Comparison of ENCODE assay signal across 24 cellular contexts in the genomic region with DNA sequence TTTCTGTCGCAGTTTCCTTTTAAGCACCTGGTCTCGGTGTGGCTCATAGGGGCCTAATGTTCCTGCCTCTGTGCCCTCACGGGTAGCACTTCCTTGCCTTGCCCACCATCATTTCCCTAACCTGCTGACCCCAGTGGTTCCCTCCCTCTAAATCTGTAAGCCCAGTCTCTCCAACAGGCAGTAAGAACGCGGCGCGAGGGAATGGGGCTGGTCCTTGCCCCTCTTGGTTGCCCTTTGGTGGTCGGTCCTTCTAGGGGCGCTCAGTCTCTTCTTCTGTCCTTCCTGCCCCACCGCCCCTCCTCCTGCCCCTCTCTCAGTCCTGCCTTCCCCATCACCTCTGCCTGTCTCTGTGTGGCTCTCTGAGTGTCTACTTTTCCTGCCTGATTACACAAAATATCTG. TPM values are rescaled to one million over a fixed set of nuclear protein-coding genes. Genes with fewer than 3 reads are reported as not detected.
DNase-seq lines count a peak whose midpoint lies in the region; ATAC-seq, FAIRE-seq and TF ChIP-seq lines count a peak whose summit lies in the region.
"Had no signal": no experiment of that assay in that cellular context is flagged by ENCODE, and none has a peak within 500 bp of the region (broad histone marks: within the 10 kb centered on the region; RNA-seq: fewer than 3 reads in every experiment).

No MANE protein-coding gene starts in this region.

- H3K23me2 ChIP-seq in H1 (ENCODE audit: low read depth, low read length): peaks cover 8% of the 10 kb centered on the region; the same call in 1 of the 2 replicates

- H4K91ac ChIP-seq in H1 (replicated peaks; ENCODE audit: insufficient read length, low read length): no peak overlapping the region
- no peak overlapping the region for H4K91ac ChIP-seq in neuronal stem cell (ENCODE audit: low read depth, low read length, poor library complexity)

- CTCF ChIA-PET in H1 (lab: Charles Lee; ENCODE audit: partially characterized antibody): interaction anchor here (1.0 kb wide), 1 partner anchor 10 kb away, joined by 3 read pairs; no protein-coding TSS in a partner anchor

- no peak overlapping the region for H4K5ac ChIP-seq in H1 (ENCODE audit: insufficient read length, low read depth, low read length)

- H3K14ac ChIP-seq in H1 (ENCODE audit: insufficient read length) (no peak overlapping the region), neuronal stem cell (ENCODE audit: low read length) (no peak overlapping the region)

- H3K27me3 ChIP-seq in H1 (replicated peaks in 1 of 4; ENCODE audit: control insufficient read depth in 3 of 4, extremely low read depth in 1 of 4, insufficient read depth in 3 of 4, low read length in 3 of 4): no peaks in the 10 kb centered on the region
- H3K27me3 ChIP-seq in neuronal stem cell (ENCODE audit: control insufficient read depth in 3 of 3, insufficient read depth in 3 of 3, low read depth in 1 of 3, low read length in 3 of 3): peaks cover 0 to 2% (median 0%) of the 10 kb centered on the region in 3 experiments
- H3K27me3 ChIP-seq: BLaER1 had no signal

- H3K4ac ChIP-seq in H1 (replicated peaks; ENCODE audit: insufficient read length, low read depth, low read length) (no peak overlapping the region), neuronal stem cell (ENCODE audit: low read length) (no peak overlapping the region)

- TF ChIP-seq CTCF in H1 (IDR thresholded peaks at IDR 0.05; ENCODE audit: control extremely low read depth in 1 of 3, insufficient read depth in 1 of 3, low read depth in 1 of 3, low read length in 3 of 3): no peak

- H3K36me3 ChIP-seq in H1 (ENCODE audit: control insufficient read depth in 2 of 4, insufficient read depth in 4 of 4, low read length in 3 of 4) (no peaks in the 10 kb centered on the region), neuronal stem cell (replicated peaks in 1 of 2; ENCODE audit: control insufficient read depth in 2 of 2, insufficient read depth in 2 of 2, low read length in 2 of 2) (no peaks in the 10 kb centered on the region)
- H3K36me3 ChIP-seq: BE2C, BLaER1 had no signal

- H2BK5ac ChIP-seq in H1 (ENCODE audit: low read depth, low read length): no peak overlapping the region
- no peak overlapping the region for H2BK5ac ChIP-seq in neuronal stem cell (ENCODE audit: low read length)

- H3K4me2 ChIP-seq in H1 (ENCODE audit: insufficient read depth in 1 of 2, low read depth in 2 of 2, low read length in 2 of 2) (no peak overlapping the region), neuronal stem cell (ENCODE audit: insufficient read depth, low read length, poor library complexity, severe bottlenecking) (no peak overlapping the region)
- H3K4me2 ChIP-seq: BLaER1 had no signal

- H3K79me1 ChIP-seq in H1 (ENCODE audit: low read depth, low read length) (no peaks in the 10 kb centered on the region), neuronal stem cell (ENCODE audit: low read depth, low read length) (no peaks in the 10 kb centered on the region)

- no peak for TF ChIP-seq EP300 in H1 (IDR thresholded peaks at IDR 0.05; ENCODE audit: borderline replicate concordance in 1 of 2, low read depth in 2 of 2, low read length in 2 of 2)

- POLR2A ChIA-PET in H1 (lab: Charles Lee; ENCODE audit: partially characterized antibody): no interaction called here

- no peaks in the 10 kb centered on the region for H3K9me3 ChIP-seq in H1 (ENCODE audit: insufficient read depth in 2 of 2, low read depth in 1 of 2, low read length in 1 of 2)
- H3K9me3 ChIP-seq in neuronal stem cell (replicated peaks in 1 of 2; ENCODE audit: control insufficient read depth in 2 of 2, insufficient read depth in 1 of 2, low read depth in 1 of 2, low read length in 2 of 2): peaks cover 0 to 4% of the 10 kb centered on the region in 2 donors
- H3K9me3 ChIP-seq: BE2C, BLaER1 had no signal

- H3K4me1 ChIP-seq in H1 (replicated peaks in 1 of 4; ENCODE audit: control insufficient read depth in 3 of 4, insufficient read depth in 4 of 4, low read length in 3 of 4): 0 out of 7 replicates have a peak, but pooled peaks cover 0 to 4% (median 0%) of the 10 kb centered on the region in 4 experiments
- H3K4me1 ChIP-seq in neuronal stem cell (ENCODE audit: control insufficient read depth in 2 of 2, insufficient read depth in 1 of 2, low read depth in 1 of 2, low read length in 2 of 2): peaks cover 0 to 5% of the 10 kb centered on the region in 2 donors
- H3K4me1 ChIP-seq: BE2C, BLaER1 had no signal

- H2BK20ac ChIP-seq in H1 (ENCODE audit: low read length): no peak overlapping the region

- no peak overlapping the region for H2BK120ac ChIP-seq in H1 (replicated peaks; ENCODE audit: low read depth, low read length)
- no peak overlapping the region for H2BK120ac ChIP-seq in neuronal stem cell (ENCODE audit: low read depth, low read length)

- no peak overlapping the region for H2BK12ac ChIP-seq in H1 (ENCODE audit: low read depth, low read length)
- H2BK12ac ChIP-seq in neuronal stem cell (ENCODE audit: low read length): no peak overlapping the region

- no peaks in the 10 kb centered on the region for H3K79me2 ChIP-seq in H1 (ENCODE audit: control insufficient read depth in 1 of 2, insufficient read depth in 2 of 2, low read length in 2 of 2)

- no peak overlapping the region for H3K23ac ChIP-seq in H1 (ENCODE audit: insufficient read length)
- no peak overlapping the region for H3K23ac ChIP-seq in neuronal stem cell (ENCODE audit: low read depth, low read length, poor library complexity)

- H3K27ac ChIP-seq in H1 (ENCODE audit: low read depth, low read length): no peak overlapping the region
- H3K27ac ChIP-seq in neuronal stem cell (replicated peaks; ENCODE audit: low read length): no peak overlapping the region
- H3K27ac ChIP-seq: BLaER1 had no signal

- H3K4me3 ChIP-seq in H1 (ENCODE audit: extremely low read depth in 1 of 4, insufficient read depth in 2 of 4, low read depth in 3 of 4, low read length in 4 of 4): no peak overlapping the region
- H3K4me3 ChIP-seq in neuronal stem cell (ENCODE audit: low read length in 2 of 2): no peak overlapping the region
- H3K4me3 ChIP-seq: BLaER1 had no signal

- TF ChIP-seq POLR2A in H1 (IDR thresholded peaks at IDR 0.05; ENCODE audit: control extremely low read depth in 1 of 2, low read depth in 2 of 2, low read length in 2 of 2): no peak

- H4K20me1 ChIP-seq in H1 (replicated peaks in 1 of 2; ENCODE audit: control insufficient read depth in 1 of 2, insufficient read depth in 2 of 2, low read length in 2 of 2): peaks cover 0 to 2% of the 10 kb centered on the region in 2 experiments
- H4K20me1 ChIP-seq: BLaER1 had no signal

- no peak overlapping the region for H3K56ac ChIP-seq in H1 (replicated peaks; ENCODE audit: insufficient read length, low read depth, low read length)

- no peak for ATAC-seq in HG02642 (IDR thresholded peaks at IDR 0.05; ENCODE audit: poor library complexity, unreplicated experiment)

- H2AFZ ChIP-seq in H1 (ENCODE audit: low read length) (no peak overlapping the region), neuronal stem cell (ENCODE audit: low read length) (no peak overlapping the region)

- WGBS in H1 (ENCODE audit: extremely low coverage in 1 of 2, insufficient coverage in 1 of 2, insufficient read length in 1 of 2, insufficient replicate concordance in 2 of 2, low coverage in 1 of 2, low lambda C conversion rate in 2 of 2, missing lambda C conversion rate in 1 of 2), 2 experiments: 90% methylated on average over 9 of the region's 10 CpGs; no CpG with 5 or more reads in 1 of the 2 experiments
- no CpG with 5 or more reads among the region's 10 CpGs for WGBS in neuronal stem cell (ENCODE audit: extremely low coverage in 2 of 2, insufficient read length in 2 of 2, insufficient replicate concordance in 1 of 2), 2 donors

- H3K18ac ChIP-seq in H1 (ENCODE audit: extremely low read depth, low read length) (no peak overlapping the region), neuronal stem cell (ENCODE audit: low read length) (peak overlapping the region; percentile 25)

- DNase-seq in H1 (ENCODE audit: low read depth in 1 of 2, low spot score in 2 of 2) (no peak), neuronal stem cell (ENCODE audit: low spot score) (no peak), NCI-H82 treated with DMSO at 0.1 percent for 48 hours (lab: John Stamatoyannopoulos, UW; ENCODE audit: unreplicated experiment) (no peak), NOMO-1 (lab: John Stamatoyannopoulos, UW; ENCODE audit: unreplicated experiment in 2 of 2) (no peak)
- DNase-seq: 8988T; ACHN; BE2C; C1 segment of cervical spinal cord; Calu3; CD4-positive, alpha-beta memory T cell; CD4-positive, CD25-positive, alpha-beta regulatory T cell; CD8-positive, alpha-beta memory T cell; COR-L47; DMS79 treated with DMSO at 0.1 percent for 48 hours; GF-D8 had no signal

- H4K8ac ChIP-seq in H1 (ENCODE audit: extremely low read depth, insufficient read depth, low read length) (no peak overlapping the region), neuronal stem cell (ENCODE audit: low read depth, low read length) (no peak overlapping the region)

- no peak for FAIRE-seq in H1 (lab: Jason Lieb, UNC)
- FAIRE-seq: A204.1, D721Med, G401.6, GM19239 had no signal

- H3K9ac ChIP-seq in H1 (replicated peaks in 1 of 4; ENCODE audit: extremely low read depth in 1 of 4, low read depth in 3 of 4, low read length in 3 of 4): no peak overlapping the region
- no peak overlapping the region for H3K9ac ChIP-seq in neuronal stem cell (ENCODE audit: low read depth, low read length, poor library complexity)
- H3K9ac ChIP-seq: BLaER1 had no signal

- no peak for TF ChIP-seq RAD21 in H1 (IDR thresholded peaks at IDR 0.05 in 1 of 2, conservative IDR thresholded peaks at IDR 0.05 in 1 of 2; ENCODE audit: low read depth in 2 of 2, low read length in 2 of 2)

- 0 out of 2 replicates have a peak overlapping the region, but pooled peaks have one; percentile 67 for H2BK15ac ChIP-seq in H1 (ENCODE audit: low read length)
- no peak overlapping the region for H2BK15ac ChIP-seq in neuronal stem cell (ENCODE audit: low read length)

- H2AK5ac ChIP-seq in H1 (ENCODE audit: low read depth, low read length) (no peak overlapping the region), neuronal stem cell (ENCODE audit: low read depth, low read length) (no peak overlapping the region)

TF ChIP-seq in H1, 55 proteins besides CTCF, POLR2A, EP300 and RAD21 (continues in another document):
- TF ChIP-seq, protein P1, sequence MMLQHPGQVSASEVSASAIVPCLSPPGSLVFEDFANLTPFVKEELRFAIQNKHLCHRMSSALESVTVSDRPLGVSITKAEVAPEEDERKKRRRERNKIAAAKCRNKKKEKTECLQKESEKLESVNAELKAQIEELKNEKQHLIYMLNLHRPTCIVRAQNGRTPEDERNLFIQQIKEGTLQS (IDR thresholded peaks at IDR 0.05; ENCODE audit: insufficient read depth, low read depth, low read length): no peak

RNA-seq across cellular contexts. Expression of gene EMX2, which starts 21.2 kb away (rescaled TPM):
- total RNA-seq in H1 (2021; fragmentation: NEBNext Ultra II Directional; extraction: Animal tissue kit (Norgen Biotek cat#: 25700)): not detected in 2 replicates
- not detected in 2 replicates for polyA plus RNA-seq in H1 (2011; rRNA removed)
- polyA plus RNA-seq in H1 (2011; cell fraction: cytosol; rRNA removed): 0.06 TPM
- 0.04 TPM for polyA plus RNA-seq in H1 (2011; cell fraction: nucleus; rRNA removed)
- 0.08 to 0.23 TPM (median 0.14 TPM) in 4 replicates for polyA plus RNA-seq in H1 (2012, experiment 1 of 2)
- 0.10 TPM for polyA plus RNA-seq in H1 (2012, experiment 2 of 2)
- polyA plus RNA-seq in H1 (2013, experiment 1 of 2): 0.04 TPM
- polyA plus RNA-seq in H1 (2013, experiment 2 of 2): not detected
- not detected in 2 replicates for polyA minus RNA-seq in H1 (2011; rRNA and poly(A)+ RNA removed)
- not detected for polyA minus RNA-seq in H1 (2011; cell fraction: cytosol; rRNA and poly(A)+ RNA removed)
- polyA minus RNA-seq in H1 (2011; cell fraction: nucleus; rRNA and poly(A)+ RNA removed): not detected
- 14.9 TPM for polyA plus RNA-seq in neuronal stem cell (2013, experiment 1 of 2)
- 14.7 TPM for polyA plus RNA-seq in neuronal stem cell (2013, experiment 2 of 2)
- total RNA-seq: A673; Calu3; CD4-positive, alpha-beta memory T cell; CD4-positive, CD25-positive, alpha-beta regulatory T cell; CD8-positive, alpha-beta memory T cell had no signal
- polyA plus RNA-seq: AG04450; CD14-positive monocyte; CD4-positive, alpha-beta memory T cell; CD4-positive, CD25-positive, alpha-beta regulatory T cell; CD8-positive, alpha-beta memory T cell had no signal
